2 cellular contexts compared by ENCODE assay signal in genomic region chr1:32997381-32997891, GRCh38.
TF ChIP-seq lines count a peak whose summit lies in the region.

No MANE protein-coding gene starts in this region.

TF ChIP-seq in liver, 16 proteins besides CTCF, POLR2A, EP300 and RAD21:
- TF ChIP-seq ZBTB33 (IDR thresholded peaks at IDR 0.05) (no peak), REST (IDR thresholded peaks at IDR 0.05) (no peak), SP1 (IDR thresholded peaks at IDR 0.05) (no peak), EGR1 (IDR thresholded peaks at IDR 0.05; ENCODE audit: low read depth in 2 of 2) (no peak), FOXA2 (IDR thresholded peaks at IDR 0.05) (no peak)
- TF ChIP-seq, protein P1, sequence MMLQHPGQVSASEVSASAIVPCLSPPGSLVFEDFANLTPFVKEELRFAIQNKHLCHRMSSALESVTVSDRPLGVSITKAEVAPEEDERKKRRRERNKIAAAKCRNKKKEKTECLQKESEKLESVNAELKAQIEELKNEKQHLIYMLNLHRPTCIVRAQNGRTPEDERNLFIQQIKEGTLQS (IDR thresholded peaks at IDR 0.05): no peak

TF ChIP-seq in HepG2, 621 proteins besides CTCF, POLR2A, EP300 and RAD21:
- no peak for TF ChIP-seq ZNF234 (CRISPR knock-in tag; conservative IDR thresholded peaks at IDR 0.05)
- TF ChIP-seq, protein P2, sequence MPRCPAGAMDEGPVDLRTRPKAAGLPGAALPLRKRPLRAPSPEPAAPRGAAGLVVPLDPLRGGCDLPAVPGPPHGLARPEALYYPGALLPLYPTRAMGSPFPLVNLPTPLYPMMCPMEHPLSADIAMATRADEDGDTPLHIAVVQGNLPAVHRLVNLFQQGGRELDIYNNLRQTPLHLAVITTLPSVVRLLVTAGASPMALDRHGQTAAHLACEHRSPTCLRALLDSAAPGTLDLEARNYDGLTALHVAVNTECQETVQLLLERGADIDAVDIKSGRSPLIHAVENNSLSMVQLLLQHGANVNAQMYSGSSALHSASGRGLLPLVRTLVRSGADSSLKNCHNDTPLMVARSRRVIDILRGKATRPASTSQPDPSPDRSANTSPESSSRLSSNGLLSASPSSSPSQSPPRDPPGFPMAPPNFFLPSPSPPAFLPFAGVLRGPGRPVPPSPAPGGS (CRISPR knock-in tag; IDR thresholded peaks at IDR 0.05): no peak
- TF ChIP-seq ZNF3 (CRISPR knock-in tag; IDR thresholded peaks at IDR 0.05): no peak
- no peak for TF ChIP-seq KMT2B (CRISPR knock-in tag; IDR thresholded peaks at IDR 0.05)
- TF ChIP-seq ZNF34 (CRISPR knock-in tag; IDR thresholded peaks at IDR 0.05; ENCODE audit: borderline replicate concordance): no peak
- no peak for TF ChIP-seq HOXA7 (CRISPR knock-in tag; IDR thresholded peaks at IDR 0.05)
- TF ChIP-seq E2F2 (CRISPR knock-in tag; IDR thresholded peaks at IDR 0.05; ENCODE audit: borderline replicate concordance): no peak
- no peak for TF ChIP-seq SALL2 (CRISPR knock-in tag; IDR thresholded peaks at IDR 0.05)
- no peak for TF ChIP-seq ZNF30 (CRISPR knock-in tag; IDR thresholded peaks at IDR 0.05)
- TF ChIP-seq PHF8 (CRISPR knock-in tag; IDR thresholded peaks at IDR 0.05): no peak
- TF ChIP-seq, protein P3, sequence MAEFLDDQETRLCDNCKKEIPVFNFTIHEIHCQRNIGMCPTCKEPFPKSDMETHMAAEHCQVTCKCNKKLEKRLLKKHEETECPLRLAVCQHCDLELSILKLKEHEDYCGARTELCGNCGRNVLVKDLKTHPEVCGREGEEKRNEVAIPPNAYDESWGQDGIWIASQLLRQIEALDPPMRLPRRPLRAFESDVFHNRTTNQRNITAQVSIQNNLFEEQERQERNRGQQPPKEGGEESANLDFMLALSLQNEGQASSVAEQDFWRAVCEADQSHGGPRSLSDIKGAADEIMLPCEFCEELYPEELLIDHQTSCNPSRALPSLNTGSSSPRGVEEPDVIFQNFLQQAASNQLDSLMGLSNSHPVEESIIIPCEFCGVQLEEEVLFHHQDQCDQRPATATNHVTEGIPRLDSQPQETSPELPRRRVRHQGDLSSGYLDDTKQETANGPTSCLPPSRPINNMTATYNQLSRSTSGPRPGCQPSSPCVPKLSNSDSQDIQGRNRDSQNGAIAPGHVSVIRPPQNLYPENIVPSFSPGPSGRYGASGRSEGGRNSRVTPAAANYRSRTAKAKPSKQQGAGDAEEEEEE (CRISPR knock-in tag; IDR thresholded peaks at IDR 0.05; ENCODE audit: borderline replicate concordance): no peak
- TF ChIP-seq JARID2 (CRISPR knock-in tag; IDR thresholded peaks at IDR 0.05; ENCODE audit: insufficient replicate concordance): no peak
- TF ChIP-seq CHD4 (IDR thresholded peaks at IDR 0.05; ENCODE audit: borderline replicate concordance, low read length): no peak
TF ChIP-seq in HepG2: peak in this region for 0.
